Comparison of ENCODE assay signal across 27 cellular contexts in genomic region chrX:136221851-136222513, GRCh38.
"Had no signal": no experiment of that assay in that cellular context is flagged by ENCODE, and none has a peak within 500 bp of the region (broad histone marks: within the 10 kb centered on the region; RNA-seq: fewer than 3 reads in every experiment).

No MANE protein-coding gene starts in this region.

- H3K4me1 ChIP-seq: adrenal gland had no signal

- ATAC-seq: activated CD4-positive, CD25-positive, alpha-beta regulatory T cell treated with anti-CD3 and anti-CD28 coated beads, Interleukin-2, amount 50 U/mL, for 24 hours; activated T-cell treated with anti-CD3 and anti-CD28 coated beads, Interleukin-2, amount 50 U/mL, for 72 hours; Panc1; SK-N-SH treated with all-trans-retinoic acid at 6 μM for 48 hours had no signal

- H3K4me3 ChIP-seq: adrenal gland, cardiac muscle cell, SJSA1 had no signal

- H3K9me3 Mint-ChIP-seq: activated CD4-positive, alpha-beta memory T cell treated with anti-CD3 and anti-CD28 coated beads, Interleukin-2, amount 10 ng/mL, durations not matched to agents 7 days and 5 days; activated CD4-positive, alpha-beta T cell treated with anti-CD3 and anti-CD28 coated beads, Interleukin-2, amount 10 ng/mL, durations not matched to agents 7 days and 5 days; activated naive CD8-positive, alpha-beta T cell treated with anti-CD3 and anti-CD28 coated beads, Interleukin-2, amount 10 ng/mL, durations not matched to agents 7 days and 5 days; activated T-cell treated with anti-CD3 and anti-CD28 coated beads, Interleukin-2, amount 50 U/mL, for 72 hours; activated T-helper 2 cell treated with anti-CD3 and anti-CD28 coated beads, Interferon-gamma antibody, Interleukin-2, Interleukin-4, amounts not matched to agents 10 μg/mL and 5 μg/mL and 100 μg/mL, durations not matched to agents 14 hours and 24 hours and 36 hours had no signal

- H3K9me3 ChIP-seq: adrenal gland, SJSA1 had no signal

- H3K27me3 Mint-ChIP-seq: activated CD4-positive, alpha-beta memory T cell treated with anti-CD3 and anti-CD28 coated beads, Interleukin-2, amount 10 ng/mL, durations not matched to agents 7 days and 5 days; activated CD4-positive, alpha-beta T cell treated with anti-CD3 and anti-CD28 coated beads, Interleukin-2, amount 10 ng/mL, durations not matched to agents 7 days and 5 days; activated naive CD8-positive, alpha-beta T cell treated with anti-CD3 and anti-CD28 coated beads, Interleukin-2, amount 10 ng/mL, durations not matched to agents 7 days and 5 days; brain had no signal

- DNase-seq: activated CD4-positive, alpha-beta memory T cell treated with anti-CD3 and anti-CD28 coated beads, Interleukin-2, amount 10 ng/mL, durations not matched to agents 7 days and 5 days; activated CD4-positive, alpha-beta T cell treated with anti-CD3 and anti-CD28 coated beads, Interleukin-2, amount 10 ng/mL, durations not matched to agents 7 days and 5 days; activated naive CD4-positive, alpha-beta T cell treated with anti-CD3 and anti-CD28 coated beads, Interleukin-2, amount 50 U/mL, for 16 hours; activated naive CD8-positive, alpha-beta T cell treated with anti-CD3 and anti-CD28 coated beads, Interleukin-2, amount 10 ng/mL, durations not matched to agents 7 days and 5 days; activated T-cell treated with anti-CD3 and anti-CD28 coated beads, Interleukin-2, amount 50 U/mL, for 72 hours; adrenal gland; anterior cingulate cortex; Karpas-422; NCI-H146; NCI-H187 treated with DMSO at 0.1 percent for 48 hours; NCI-H2081 treated with DMSO at 0.1 percent for 48 hours; NCI-H2171; NCI-H2227 treated with DMSO at 0.1 percent for 48 hours; NCI-H526; NCI-H774; NK-92 treated with Interleukin-12 subunit alpha and Interleukin-12 subunit beta, amount 100 ng/mL, for 24 hours; OCI-M1; Right ventricle myocardium superior; RPMI8226; SW 1271 had no signal

- H3K27ac ChIP-seq: adrenal gland, cardiac muscle cell, SJSA1 had no signal

- H3K27ac Mint-ChIP-seq: activated CD4-positive, alpha-beta memory T cell treated with anti-CD3 and anti-CD28 coated beads, Interleukin-2, amount 10 ng/mL, durations not matched to agents 7 days and 5 days; activated CD4-positive, alpha-beta T cell treated with anti-CD3 and anti-CD28 coated beads, Interleukin-2, amount 10 ng/mL, durations not matched to agents 7 days and 5 days; activated naive CD8-positive, alpha-beta T cell treated with anti-CD3 and anti-CD28 coated beads, Interleukin-2, amount 10 ng/mL, durations not matched to agents 7 days and 5 days; activated T-cell treated with anti-CD3 and anti-CD28 coated beads, Interleukin-2, amount 50 U/mL, for 72 hours; activated T-helper 2 cell treated with anti-CD3 and anti-CD28 coated beads, Interferon-gamma antibody, Interleukin-2, Interleukin-4, amounts not matched to agents 10 μg/mL and 5 μg/mL and 100 μg/mL, durations not matched to agents 14 hours and 24 hours and 36 hours; brain had no signal

- H3K27me3 ChIP-seq: adrenal gland, cardiac muscle cell, SJSA1 had no signal

- H3K4me1 Mint-ChIP-seq: brain had no signal

- H3K4me3 Mint-ChIP-seq: activated CD4-positive, alpha-beta memory T cell treated with anti-CD3 and anti-CD28 coated beads, Interleukin-2, amount 10 ng/mL, durations not matched to agents 7 days and 5 days; activated CD4-positive, alpha-beta T cell treated with anti-CD3 and anti-CD28 coated beads, Interleukin-2, amount 10 ng/mL, durations not matched to agents 7 days and 5 days; activated naive CD8-positive, alpha-beta T cell treated with anti-CD3 and anti-CD28 coated beads, Interleukin-2, amount 10 ng/mL, durations not matched to agents 7 days and 5 days; activated T-cell treated with anti-CD3 and anti-CD28 coated beads, Interleukin-2, amount 50 U/mL, for 72 hours; brain had no signal

- H3K36me3 ChIP-seq: cardiac muscle cell had no signal
